In genomic region chr12:6765634-6766581, GRCh38 we compare ENCODE assay signal across 8 cellular contexts. TPM values are rescaled to one million over a fixed set of nuclear protein-coding genes. Genes with fewer than 3 reads are reported as not detected.
DNase-seq lines count a peak whose midpoint lies in the region; ATAC-seq and TF ChIP-seq lines count a peak whose summit lies in the region.

Gene PTMS, plus strand, starts transcription at chr12:6766363. Its CDS starts 343 bp downstream, at chr12:6766706.

- TF ChIP-seq CTCF in gastroesophageal sphincter (IDR thresholded peaks at IDR 0.05): no peak

- ATAC-seq in HG03039 (IDR thresholded peaks at IDR 0.05; ENCODE audit: unreplicated experiment) (peak; percentile 23), gastroesophageal sphincter (peak; percentile 66), HG03196 (IDR thresholded peaks at IDR 0.05; ENCODE audit: unreplicated experiment) (no peak)
- peak; percentile 13 to 23 for ATAC-seq in activated naive CD4-positive, alpha-beta T cell treated with anti-CD3 and anti-CD28 coated beads, Interleukin-2, amount 50 U/mL, for 72 hours

- H3K27ac ChIP-seq in gastroesophageal sphincter (peak within 1 kb of the TSS; percentile 89 to 99 (median 97)), neuronal stem cell (replicated peaks; ENCODE audit: low read length) (peak within 1 kb of the TSS; percentile 98)

- no peak within 1 kb of the TSS for H4K8ac ChIP-seq in neuronal stem cell (ENCODE audit: low read depth, low read length)

- peak within 1 kb of the TSS; percentile 10 for H2AFZ ChIP-seq in neuronal stem cell (ENCODE audit: low read length)

- DNase-seq in A172 (ENCODE audit: low spot score) (peak; percentile 86), NCI-H226 (peak; percentile 96), neuronal stem cell (ENCODE audit: low spot score) (peak; percentile 89)
- DNase-seq in activated naive CD4-positive, alpha-beta T cell treated with anti-CD3 and anti-CD28 coated beads, Interleukin-2, amount 50 U/mL, for 72 hours (ENCODE audit: low spot score in 2 of 2): peak in 1 of 2 donors; percentile 54

- peaks cover 21 to 22% of the 10 kb centered on the region in 2 donors for H3K36me3 Mint-ChIP-seq in activated naive CD4-positive, alpha-beta T cell treated with anti-CD3 and anti-CD28 coated beads, Interleukin-2, amount 50 U/mL, for 72 hours

- H2BK12ac ChIP-seq in neuronal stem cell (ENCODE audit: low read length): no peak within 1 kb of the TSS

- H3K14ac ChIP-seq in neuronal stem cell (ENCODE audit: low read length): peak within 1 kb of the TSS; percentile 58

- peak within 1 kb of the TSS; percentile 95 for H3K23ac ChIP-seq in neuronal stem cell (ENCODE audit: low read depth, low read length, poor library complexity)

- H3K9me3 Mint-ChIP-seq in activated naive CD4-positive, alpha-beta T cell treated with anti-CD3 and anti-CD28 coated beads, Interleukin-2, amount 50 U/mL, for 72 hours: no peaks in the 10 kb centered on the region

- H3K79me1 ChIP-seq in neuronal stem cell (ENCODE audit: low read depth, low read length): peaks cover 5% of the 10 kb centered on the region

- H3K9me3 ChIP-seq in gastroesophageal sphincter (no peaks in the 10 kb centered on the region), neuronal stem cell (replicated peaks in 1 of 2; ENCODE audit: control insufficient read depth in 2 of 2, insufficient read depth in 1 of 2, low read depth in 1 of 2, low read length in 2 of 2) (peaks cover 0 to 4% of the 10 kb centered on the region in 2 donors)

- TF ChIP-seq EP300 in gastroesophageal sphincter (IDR thresholded peaks at IDR 0.05): no peak

- TF ChIP-seq POLR2A in gastroesophageal sphincter (IDR thresholded peaks at IDR 0.05): peak; percentile 92 to 94

- peak within 1 kb of the TSS; percentile 65 for H2BK120ac ChIP-seq in neuronal stem cell (ENCODE audit: low read depth, low read length)

- H3K4me3 ChIP-seq in GM08714 (ENCODE audit: low read length) (peak within 1 kb of the TSS; percentile 66), gastroesophageal sphincter (peak within 1 kb of the TSS; percentile 57 to 91), neuronal stem cell (ENCODE audit: low read length in 2 of 2) (peak within 1 kb of the TSS; percentile 93 to 98)

- H2BK5ac ChIP-seq in neuronal stem cell (ENCODE audit: low read length): peak within 1 kb of the TSS; percentile 99

- WGBS in gastroesophageal sphincter (ENCODE audit: low coverage in 1 of 2), 2 donors: 3 to 12% methylated on average over 16 of the region's 63 CpGs
- 100% methylated on average over 1 of the region's 63 CpGs; no CpG with 5 or more reads in 1 of the 2 donors for WGBS in neuronal stem cell (ENCODE audit: extremely low coverage in 2 of 2, insufficient read length in 2 of 2, insufficient replicate concordance in 1 of 2), 2 donors

- peak within 1 kb of the TSS; percentile 70 to 80 for H3K27ac Mint-ChIP-seq in activated naive CD4-positive, alpha-beta T cell treated with anti-CD3 and anti-CD28 coated beads, Interleukin-2, amount 50 U/mL, for 72 hours

- H3K4me2 ChIP-seq in neuronal stem cell (ENCODE audit: insufficient read depth, low read length, poor library complexity, severe bottlenecking): peak within 1 kb of the TSS; percentile 84

- peak within 1 kb of the TSS; percentile 42 for H2AK5ac ChIP-seq in neuronal stem cell (ENCODE audit: low read depth, low read length)

- H3K36me3 ChIP-seq in gastroesophageal sphincter (peaks cover 0 to 17% of the 10 kb centered on the region in 2 donors), neuronal stem cell (replicated peaks in 1 of 2; ENCODE audit: control insufficient read depth in 2 of 2, insufficient read depth in 2 of 2, low read length in 2 of 2) (peaks cover 16 to 27% of the 10 kb centered on the region in 2 donors)

- H4K91ac ChIP-seq in neuronal stem cell (ENCODE audit: low read depth, low read length, poor library complexity): peak within 1 kb of the TSS; percentile 60

- H3K27me3 ChIP-seq in gastroesophageal sphincter (no peaks in the 10 kb centered on the region), neuronal stem cell (ENCODE audit: control insufficient read depth in 3 of 3, insufficient read depth in 3 of 3, low read depth in 1 of 3, low read length in 3 of 3) (no peaks in the 10 kb centered on the region)

- H3K4ac ChIP-seq in neuronal stem cell (ENCODE audit: low read length): no peak within 1 kb of the TSS

- peak within 1 kb of the TSS; percentile 88 for H2BK15ac ChIP-seq in neuronal stem cell (ENCODE audit: low read length)

- peak within 1 kb of the TSS; percentile 96 for H3K18ac ChIP-seq in neuronal stem cell (ENCODE audit: low read length)

- peaks cover 0 to 72% (median 40%) of the 10 kb centered on the region in 3 donors for H3K4me1 ChIP-seq in gastroesophageal sphincter
- peaks cover 31 to 46% of the 10 kb centered on the region in 2 donors for H3K4me1 ChIP-seq in neuronal stem cell (ENCODE audit: control insufficient read depth in 2 of 2, insufficient read depth in 1 of 2, low read depth in 1 of 2, low read length in 2 of 2)

- H3K9ac ChIP-seq in neuronal stem cell (ENCODE audit: low read depth, low read length, poor library complexity): peak within 1 kb of the TSS; percentile 98

RNA-seq across cellular contexts. Expression of gene PTMS, which starts in this region (rescaled TPM):
- total RNA-seq in A172 (2014; rRNA removed; shearing (Covaris generic)): 86.8 and 166 TPM in 2 replicates
- 100 to 1,000 TPM in 1 of 2 donors, 10 to 100 TPM in 1; 76.0 to 163 TPM for total RNA-seq in activated naive CD4-positive, alpha-beta T cell treated with anti-CD3 and anti-CD28 coated beads, Interleukin-2, amount 50 U/mL, for 72 hours
- total RNA-seq in gastroesophageal sphincter: 100 to 1,000 TPM; 259 to 516 (median 325) TPM
- polyA plus RNA-seq in neuronal stem cell (2013, experiment 1 of 2): 2,422 TPM
- polyA plus RNA-seq in neuronal stem cell (2013, experiment 2 of 2): 2,254 TPM
